Comparison of ENCODE assay signal across 7 cellular contexts in genomic region chr6:30814137-30815084, GRCh38.
DNase-seq lines count a peak whose midpoint lies in the region; ATAC-seq lines count a peak whose summit lies in the region.

No MANE protein-coding gene starts in this region.

- peak; percentile 75 for DNase-seq in LHCN-M2 (ENCODE audit: low read depth)
- DNase-seq in activated CD4-positive, alpha-beta T cell treated with anti-CD3 and anti-CD28 coated beads, Interleukin-2, amount 50 U/mL, for 1 hour, result peak; percentile 59
- DNase-seq in stimulated activated CD4-positive, alpha-beta T cell treated with anti-CD3 and anti-CD28 coated beads, Interleukin-2, amount 100 ng/mL, for 4 hours (ENCODE audit: low read depth), result peak; percentile 61
- DNase-seq in midbrain (lab: John Stamatoyannopoulos, UW), result no peak
- DNase-seq in Ammon's horn (ENCODE audit: low spot score), result no peak
- no peak for DNase-seq in OCI-M2 (lab: John Stamatoyannopoulos, UW; ENCODE audit: unreplicated experiment)

- ATAC-seq in esophagus mucosa, result peak; percentile 38

Comparison
In these comparisons a context has a peak if more than half of its experiments do, and no peak if none do; other contexts are left out.
1. DNase-seq: peak in LHCN-M2 (single experiment), activated CD4-positive, alpha-beta T cell treated with anti-CD3 and anti-CD28 coated beads, Interleukin-2, amount 50 U/mL, for 1 hour (single experiment) and stimulated activated CD4-positive, alpha-beta T cell treated with anti-CD3 and anti-CD28 coated beads, Interleukin-2, amount 100 ng/mL, for 4 hours (single experiment); none in midbrain (single experiment), Ammon's horn (single experiment) and OCI-M2 (single experiment).